Comparison of ENCODE assay signal across 29 cellular contexts in the genomic region with DNA sequence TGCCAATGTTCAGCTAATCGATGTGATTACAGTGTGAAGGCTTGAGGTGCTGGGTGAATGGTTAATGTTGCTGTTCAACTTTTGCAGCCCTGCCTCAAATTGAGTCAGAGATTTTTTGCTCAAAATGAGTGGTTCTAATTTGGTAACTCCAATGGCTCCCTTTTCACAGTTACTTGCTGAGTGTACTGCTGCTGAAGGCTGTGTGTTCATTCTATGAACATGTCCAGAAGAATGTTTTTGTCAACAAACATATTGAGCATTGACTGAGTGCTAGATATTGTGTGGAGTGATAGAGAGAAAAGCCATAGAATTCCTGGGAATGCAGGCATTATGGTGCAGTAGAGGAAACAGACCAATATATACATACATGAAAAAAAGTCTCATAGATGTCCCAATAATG.
"Had no signal": no experiment of that assay in that cellular context is flagged by ENCODE, and none has a peak within 500 bp of the region (broad histone marks: within the 10 kb centered on the region; RNA-seq: fewer than 3 reads in every experiment).

No MANE protein-coding gene starts in this region.

- FAIRE-seq: frontal cortex had no signal

- H3K27ac ChIP-seq: ascending aorta, breast epithelium, cardiac muscle cell, colonic mucosa, esophagus muscularis mucosa, VCaP had no signal

- H3K27me3 ChIP-seq: ascending aorta, breast epithelium, cardiac muscle cell, colonic mucosa, esophagus muscularis mucosa had no signal

- H3K4me1 Mint-ChIP-seq: activated CD4-positive, alpha-beta memory T cell treated with anti-CD3 and anti-CD28 coated beads, Interleukin-2, amount 10 ng/mL, durations not matched to agents 7 days and 5 days; activated CD4-positive, alpha-beta T cell treated with anti-CD3 and anti-CD28 coated beads, Interleukin-2, amount 10 ng/mL, durations not matched to agents 7 days and 5 days; activated naive CD4-positive, alpha-beta T cell treated with anti-CD3 and anti-CD28 coated beads, Interleukin-2, amount 10 ng/mL, durations not matched to agents 7 days and 5 days; activated naive CD8-positive, alpha-beta T cell treated with anti-CD3 and anti-CD28 coated beads, Interleukin-2, amount 10 ng/mL, durations not matched to agents 7 days and 5 days; brain had no signal

- DNase-seq: activated CD4-positive, alpha-beta memory T cell treated with anti-CD3 and anti-CD28 coated beads, Interleukin-2, amount 10 ng/mL, durations not matched to agents 7 days and 5 days; activated CD4-positive, alpha-beta T cell treated with anti-CD3 and anti-CD28 coated beads for 1 hour; activated CD4-positive, alpha-beta T cell treated with anti-CD3 and anti-CD28 coated beads for 4 hours; activated CD4-positive, alpha-beta T cell treated with anti-CD3 and anti-CD28 coated beads, Interleukin-2, amount 10 ng/mL, durations not matched to agents 7 days and 5 days; activated CD4-positive, alpha-beta T cell treated with anti-CD3 and anti-CD28 coated beads, Interleukin-2, amount 50 U/mL, for 4 hours; activated CD8-positive, alpha-beta memory T cell treated with anti-CD3 and anti-CD28 coated beads, Interleukin-2, amount 50 U/mL, for 48 hours; activated gamma-delta T cell; activated naive CD4-positive, alpha-beta T cell; activated naive CD4-positive, alpha-beta T cell treated with anti-CD3 and anti-CD28 coated beads, Interleukin-2, amount 10 ng/mL, durations not matched to agents 7 days and 5 days; activated naive CD8-positive, alpha-beta T cell treated with anti-CD3 and anti-CD28 coated beads, Interleukin-2, amount 10 ng/mL, durations not matched to agents 7 days and 5 days; activated T-cell treated with anti-CD3 and anti-CD28 coated beads for 4 hours; activated T-cell treated with anti-CD3 and anti-CD28 coated beads, Interleukin-2, amount 50 U/mL, for 24 hours; activated T-cell treated with anti-CD3 and anti-CD28 coated beads, Interleukin-2, amount 50 U/mL, for 72 hours; central memory CD4-positive, alpha-beta T cell; cerebellar nuclear complex; colonic mucosa; effector memory CD4-positive, alpha-beta T cell; erythroblast; head of caudate nucleus; T-helper 2 cell had no signal

- H3K36me3 Mint-ChIP-seq: activated naive CD4-positive, alpha-beta T cell treated with anti-CD3 and anti-CD28 coated beads, Interleukin-2, amount 10 ng/mL, durations not matched to agents 7 days and 5 days; activated naive CD4-positive, alpha-beta T cell treated with anti-CD3 and anti-CD28 coated beads, Interleukin-2, amount 50 U/mL, for 72 hours; activated naive CD8-positive, alpha-beta T cell treated with anti-CD3 and anti-CD28 coated beads, Interleukin-2, amount 10 ng/mL, durations not matched to agents 7 days and 5 days; brain; WTC11 had no signal

- ATAC-seq: activated naive CD4-positive, alpha-beta T cell treated with anti-CD3 and anti-CD28 coated beads, Interleukin-2, amount 50 U/mL, for 72 hours; activated T-cell treated with anti-CD3 and anti-CD28 coated beads, Interleukin-2, amount 50 U/mL, for 72 hours; WTC11 had no signal

- H3K36me3 ChIP-seq: ascending aorta, breast epithelium, cardiac muscle cell, colonic mucosa, esophagus muscularis mucosa had no signal

- H3K4me3 Mint-ChIP-seq: activated CD4-positive, alpha-beta memory T cell treated with anti-CD3 and anti-CD28 coated beads, Interleukin-2, amount 10 ng/mL, durations not matched to agents 7 days and 5 days; activated CD4-positive, alpha-beta T cell treated with anti-CD3 and anti-CD28 coated beads, Interleukin-2, amount 10 ng/mL, durations not matched to agents 7 days and 5 days; activated naive CD4-positive, alpha-beta T cell treated with anti-CD3 and anti-CD28 coated beads, Interleukin-2, amount 10 ng/mL, durations not matched to agents 7 days and 5 days; activated naive CD8-positive, alpha-beta T cell treated with anti-CD3 and anti-CD28 coated beads, Interleukin-2, amount 10 ng/mL, durations not matched to agents 7 days and 5 days; activated T-cell treated with anti-CD3 and anti-CD28 coated beads, Interleukin-2, amount 50 U/mL, for 24 hours; activated T-cell treated with anti-CD3 and anti-CD28 coated beads, Interleukin-2, amount 50 U/mL, for 72 hours; brain; WTC11 had no signal

- H3K9me3 Mint-ChIP-seq: activated CD4-positive, alpha-beta T cell treated with anti-CD3 and anti-CD28 coated beads, Interleukin-2, amount 10 ng/mL, durations not matched to agents 7 days and 5 days; activated naive CD4-positive, alpha-beta T cell treated with anti-CD3 and anti-CD28 coated beads, Interleukin-2, amount 10 ng/mL, durations not matched to agents 7 days and 5 days; activated naive CD8-positive, alpha-beta T cell treated with anti-CD3 and anti-CD28 coated beads, Interleukin-2, amount 10 ng/mL, durations not matched to agents 7 days and 5 days; brain had no signal

- H3K4me3 ChIP-seq: ascending aorta, breast epithelium, cardiac muscle cell, colonic mucosa, esophagus muscularis mucosa had no signal

- H3K4me1 ChIP-seq: ascending aorta, breast epithelium, colonic mucosa, esophagus muscularis mucosa had no signal

- H3K27ac Mint-ChIP-seq: activated CD4-positive, alpha-beta memory T cell treated with anti-CD3 and anti-CD28 coated beads, Interleukin-2, amount 10 ng/mL, durations not matched to agents 7 days and 5 days; activated CD4-positive, alpha-beta T cell treated with anti-CD3 and anti-CD28 coated beads, Interleukin-2, amount 10 ng/mL, durations not matched to agents 7 days and 5 days; activated naive CD4-positive, alpha-beta T cell treated with anti-CD3 and anti-CD28 coated beads, Interleukin-2, amount 10 ng/mL, durations not matched to agents 7 days and 5 days; activated naive CD4-positive, alpha-beta T cell treated with anti-CD3 and anti-CD28 coated beads, Interleukin-2, amount 50 U/mL, for 72 hours; activated naive CD8-positive, alpha-beta T cell treated with anti-CD3 and anti-CD28 coated beads, Interleukin-2, amount 10 ng/mL, durations not matched to agents 7 days and 5 days; activated T-cell treated with anti-CD3 and anti-CD28 coated beads, Interleukin-2, amount 50 U/mL, for 24 hours; activated T-cell treated with anti-CD3 and anti-CD28 coated beads, Interleukin-2, amount 50 U/mL, for 72 hours; brain; WTC11 had no signal

- H3K9me3 ChIP-seq: ascending aorta, breast epithelium, colonic mucosa, esophagus muscularis mucosa had no signal

- H3K27me3 Mint-ChIP-seq: activated CD4-positive, alpha-beta memory T cell treated with anti-CD3 and anti-CD28 coated beads, Interleukin-2, amount 10 ng/mL, durations not matched to agents 7 days and 5 days; activated CD4-positive, alpha-beta T cell treated with anti-CD3 and anti-CD28 coated beads, Interleukin-2, amount 10 ng/mL, durations not matched to agents 7 days and 5 days; activated naive CD4-positive, alpha-beta T cell treated with anti-CD3 and anti-CD28 coated beads, Interleukin-2, amount 10 ng/mL, durations not matched to agents 7 days and 5 days; activated naive CD8-positive, alpha-beta T cell treated with anti-CD3 and anti-CD28 coated beads, Interleukin-2, amount 10 ng/mL, durations not matched to agents 7 days and 5 days; activated T-cell treated with anti-CD3 and anti-CD28 coated beads, Interleukin-2, amount 50 U/mL, for 24 hours; brain had no signal
